In genomic region chr3:18556503-18556902, GRCh38 we compare ENCODE assay signal across 8 cellular contexts.
A peak's percentile ranks its signal among the peaks of the same experiment; 100 is the strongest.
DNase-seq lines count a peak whose midpoint lies in the region; ATAC-seq and TF ChIP-seq lines count a peak whose summit lies in the region.

No MANE protein-coding gene starts in this region.

- POLR2A ChIA-PET in naive thymus-derived CD8-positive, alpha-beta T cell (lab: Charles Lee) = no interaction called here
- POLR2A ChIA-PET in WTC11 (lab: Charles Lee) = interaction anchor here (1.1 kb wide), 1 partner anchor 202 kb away, joined by 9 read pairs; no protein-coding TSS in a partner anchor

- TF ChIP-seq CTCF in WTC11 (IDR thresholded peaks at IDR 0.05) = no peak

- H3K36me3 Mint-ChIP-seq in activated CD4-positive, alpha-beta T cell treated with anti-CD3 and anti-CD28 coated beads, Interleukin-2, amount 10 ng/mL, durations not matched to agents 24 days and 14 days (ENCODE audit: low read depth) = peaks cover 15% of the 10 kb centered on the region
- H3K36me3 Mint-ChIP-seq in naive thymus-derived CD8-positive, alpha-beta T cell = peaks cover 0 to 3% (median 0%) of the 10 kb centered on the region in 3 donors
- no peaks in the 10 kb centered on the region for H3K36me3 Mint-ChIP-seq in WTC11

- peaks cover 15% of the 10 kb centered on the region for H3K9me3 Mint-ChIP-seq in activated CD4-positive, alpha-beta T cell treated with anti-CD3 and anti-CD28 coated beads, Interleukin-2, amount 10 ng/mL, durations not matched to agents 24 days and 14 days
- peaks cover 0 to 1% (median 0%) of the 10 kb centered on the region in 9 donors for H3K9me3 Mint-ChIP-seq in naive thymus-derived CD8-positive, alpha-beta T cell
- H3K9me3 Mint-ChIP-seq in WTC11 = no peaks in the 10 kb centered on the region

- CTCF ChIA-PET in WTC11 (lab: Charles Lee) = no interaction called here

- H3K4me1 Mint-ChIP-seq in activated CD4-positive, alpha-beta T cell treated with anti-CD3 and anti-CD28 coated beads, Interleukin-2, amount 10 ng/mL, durations not matched to agents 24 days and 14 days = peaks cover 57% of the 10 kb centered on the region
- H3K4me1 Mint-ChIP-seq in naive thymus-derived CD8-positive, alpha-beta T cell = peaks cover 22 to 49% (median 49%) of the 10 kb centered on the region in 4 donors
- peaks cover 27% of the 10 kb centered on the region for H3K4me1 Mint-ChIP-seq in WTC11

- ATAC-seq in GM18868 (IDR thresholded peaks at IDR 0.05; ENCODE audit: unreplicated experiment) (peak; percentile 98), HG03045 (IDR thresholded peaks at IDR 0.05; ENCODE audit: unreplicated experiment) (peak; percentile 87), WTC11 (no peak)
- peak; percentile 58 to 93 for ATAC-seq in naive thymus-derived CD8-positive, alpha-beta T cell

- peak overlapping the region; percentile 32 for H3K4me3 Mint-ChIP-seq in activated CD4-positive, alpha-beta T cell treated with anti-CD3 and anti-CD28 coated beads, Interleukin-2, amount 10 ng/mL, durations not matched to agents 24 days and 14 days
- peak overlapping the region in 1 of 10 donors; percentile 73 for H3K4me3 Mint-ChIP-seq in naive thymus-derived CD8-positive, alpha-beta T cell
- H3K4me3 Mint-ChIP-seq in WTC11 = no peak overlapping the region

- H3K27me3 Mint-ChIP-seq in activated CD4-positive, alpha-beta T cell treated with anti-CD3 and anti-CD28 coated beads, Interleukin-2, amount 10 ng/mL, durations not matched to agents 24 days and 14 days = no peaks in the 10 kb centered on the region
- no peaks in the 10 kb centered on the region for H3K27me3 Mint-ChIP-seq in naive thymus-derived CD8-positive, alpha-beta T cell
- no peaks in the 10 kb centered on the region for H3K27me3 Mint-ChIP-seq in WTC11 (ENCODE audit: low read depth)

- H3K27ac Mint-ChIP-seq in activated CD4-positive, alpha-beta T cell treated with anti-CD3 and anti-CD28 coated beads, Interleukin-2, amount 10 ng/mL, durations not matched to agents 24 days and 14 days = peak overlapping the region; percentile 97
- H3K27ac Mint-ChIP-seq in naive thymus-derived CD8-positive, alpha-beta T cell = peak overlapping the region in 9 of 10 donors; percentile 6 to 88 (median 42)
- H3K27ac Mint-ChIP-seq in WTC11 = no peak overlapping the region

- DNase-seq in activated CD4-positive, alpha-beta T cell treated with anti-CD3 and anti-CD28 coated beads, Interleukin-2, amount 10 ng/mL, durations not matched to agents 24 days and 14 days = peak; percentile 90
- DNase-seq in naive thymus-derived CD8-positive, alpha-beta T cell = peak in 9 of 10 donors; percentile 9 to 71 (median 48)
- no peak for DNase-seq in NCI-H2081 (lab: John Stamatoyannopoulos, UW)
- DNase-seq in WTC11 (ENCODE audit: low spot score) = no peak
- DNase-seq in C1 segment of cervical spinal cord (lab: John Stamatoyannopoulos, UW) = no peak
- DNase-seq in NCI-H1105 treated with DMSO at 0.1 percent for 48 hours (lab: John Stamatoyannopoulos, UW) = no peak

- intact Hi-C loops in activated CD4-positive, alpha-beta T cell treated with anti-CD3 and anti-CD28 coated beads, Interleukin-2, amount 10 ng/mL, durations not matched to agents 24 days and 14 days (cut with micrococcal nuclease) = loop anchor here (1.0 to 5.0 kb wide), 8 partner anchors 25 to 314 kb away; no protein-coding TSS in a partner anchor

TF ChIP-seq in WTC11, 78 proteins besides CTCF, POLR2A, EP300 and RAD21:
- TF ChIP-seq ZNF121 (CRISPR knock-in tag; IDR thresholded peaks at IDR 0.05) (no peak), E2F1 (CRISPR knock-in tag; IDR thresholded peaks at IDR 0.05) (no peak), MXD4 (CRISPR knock-in tag; IDR thresholded peaks at IDR 0.05; ENCODE audit: borderline replicate concordance) (no peak), NR3C1 (CRISPR knock-in tag; conservative IDR thresholded peaks at IDR 0.05; ENCODE audit: low read depth) (no peak), E2F5 (CRISPR knock-in tag; IDR thresholded peaks at IDR 0.05) (no peak), ELF4 (CRISPR knock-in tag; IDR thresholded peaks at IDR 0.05; ENCODE audit: low read depth) (no peak), USF2 (CRISPR knock-in tag; IDR thresholded peaks at IDR 0.05) (no peak), ATF3 (CRISPR knock-in tag; conservative IDR thresholded peaks at IDR 0.05) (no peak), NFYB (CRISPR knock-in tag; conservative IDR thresholded peaks at IDR 0.05; ENCODE audit: low read depth) (no peak), SMAD4 (CRISPR knock-in tag; IDR thresholded peaks at IDR 0.05) (no peak), FOXP1 (CRISPR knock-in tag; IDR thresholded peaks at IDR 0.05; ENCODE audit: borderline replicate concordance) (no peak)

Comparison
In these comparisons a context has a peak if more than half of its experiments do, and no peak if none do; other contexts are left out.
1. DNase-seq: peak in activated CD4-positive, alpha-beta T cell treated with anti-CD3 and anti-CD28 coated beads, Interleukin-2, amount 10 ng/mL, durations not matched to agents 24 days and 14 days (single experiment) and naive thymus-derived CD8-positive, alpha-beta T cell (9 of 10); none in NCI-H2081 (0 of 2), WTC11 (single experiment), C1 segment of cervical spinal cord (0 of 14) and NCI-H1105 treated with DMSO at 0.1 percent for 48 hours (single experiment).